Comparison of ENCODE assay signal across 30 cellular contexts in genomic region chr16:47753620-47754019, GRCh38.
"Had no signal": no experiment of that assay in that cellular context is flagged by ENCODE, and none has a peak within 500 bp of the region (broad histone marks: within the 10 kb centered on the region; RNA-seq: fewer than 3 reads in every experiment).

No MANE protein-coding gene starts in this region.

- ATAC-seq: activated CD8-positive, alpha-beta memory T cell treated with anti-CD3 and anti-CD28 coated beads, Interleukin-2, amount 10 ng/mL, durations not matched to agents 7 days and 5 days; activated naive CD8-positive, alpha-beta T cell treated with anti-CD3 and anti-CD28 coated beads, Interleukin-2, amount 50 U/mL, for 24 hours; K562; Panc1 had no signal

- DNase-seq: activated CD4-positive, alpha-beta memory T cell treated with anti-CD3 and anti-CD28 coated beads, Interleukin-2, amount 10 ng/mL, durations not matched to agents 7 days and 5 days; activated CD4-positive, alpha-beta T cell treated with anti-CD3 and anti-CD28 coated beads for 1 hour; activated CD4-positive, alpha-beta T cell treated with anti-CD3 and anti-CD28 coated beads for 48 hours; activated CD4-positive, CD25-positive, alpha-beta regulatory T cell; activated CD8-positive, alpha-beta memory T cell treated with anti-CD3 and anti-CD28 coated beads for 24 hours; activated CD8-positive, alpha-beta memory T cell treated with anti-CD3 and anti-CD28 coated beads, Interleukin-2, amount 10 ng/mL, durations not matched to agents 7 days and 5 days; activated CD8-positive, alpha-beta memory T cell treated with anti-CD3 and anti-CD28 coated beads, Interleukin-2, amount 50 U/mL, for 48 hours; activated effector memory CD4-positive, alpha-beta T cell treated with Interleukin-2 at 50 U/mL for 16 hours; activated naive CD4-positive, alpha-beta T cell treated with anti-CD3 and anti-CD28 coated beads, Interleukin-2, amount 10 ng/mL, durations not matched to agents 7 days and 5 days; activated naive CD8-positive, alpha-beta T cell treated with anti-CD3 and anti-CD28 coated beads, Interleukin-2, amount 50 U/mL, for 24 hours; activated T-cell treated with anti-CD3 and anti-CD28 coated beads, Interleukin-2, amount 50 U/mL, for 48 hours; anterior cingulate cortex; brain microvascular endothelial cell; central memory CD4-positive, alpha-beta T cell; NCI-H1105; NCI-H1417 treated with DMSO at 0.1 percent for 48 hours; NCI-H187 treated with DMSO at 0.1 percent for 48 hours; NCI-H2081; NCI-H2171; NCI-H226; NCI-H446 treated with DMSO at 0.1 percent for 48 hours; NCI-H524; NCI-H774; RPMI8226; SHP77 treated with DMSO at 0.1 percent for 48 hours; SW 1271; T1000; WERI-Rb-1 had no signal
